9 cellular contexts compared by ENCODE assay signal in genomic region chr14:73613046-73613383, GRCh38. TPM values are rescaled to one million over a fixed set of nuclear protein-coding genes. Genes with fewer than 3 reads are reported as not detected.
A peak's percentile ranks its signal among the peaks of the same experiment; 100 is the strongest.
DNase-seq lines count a peak whose midpoint lies in the region; ATAC-seq and TF ChIP-seq lines count a peak whose summit lies in the region.
"Had no signal": no experiment of that assay in that cellular context is flagged by ENCODE, and none has a peak within 500 bp of the region (broad histone marks: within the 10 kb centered on the region; RNA-seq: fewer than 3 reads in every experiment).

No MANE protein-coding gene starts in this region.

- H3K9me3 ChIP-seq in body of pancreas (no peaks in the 10 kb centered on the region), left lung (no peaks in the 10 kb centered on the region), thyroid gland (no peaks in the 10 kb centered on the region)

- H3K27ac ChIP-seq in body of pancreas (peak overlapping the region in 3 of 4 donors; percentile 72 to 82 (median 80)), left lung (peak overlapping the region in 1 of 2 donors; percentile 81), thyroid gland (peak overlapping the region in 2 of 3 donors; percentile 9 to 73)

- TF ChIP-seq POLR2A in body of pancreas (IDR thresholded peaks at IDR 0.05) (no peak), thyroid gland (IDR thresholded peaks at IDR 0.05) (no peak)

- H3K27me3 ChIP-seq in body of pancreas (no peaks in the 10 kb centered on the region), left lung (peaks cover 0 to 22% of the 10 kb centered on the region in 2 donors), thyroid gland (no peaks in the 10 kb centered on the region)

- intact Hi-C loops in body of pancreas (cut with DNase I) (no loop called here), left lung (cut with DNase I) (no loop called here), thyroid gland (cut with DNase I) (no loop called here)

- H3K36me3 ChIP-seq in body of pancreas (replicated peaks in 1 of 2; ENCODE audit: insufficient read depth in 1 of 2, low read depth in 2 of 2) (no peaks in the 10 kb centered on the region), left lung (no peaks in the 10 kb centered on the region), thyroid gland (no peaks in the 10 kb centered on the region)

- in situ Hi-C loops in G401 (cut with HindIII; ENCODE audit: low sequenced_read_pairs), result no loop called here

- 1% methylated on average over 7 to 13 of the region's 13 CpGs for WGBS in body of pancreas, 2 donors
- WGBS in thyroid gland, 2 donors, result 6 to 8% methylated on average over 6 to 13 of the region's 13 CpGs

- H3K4me3 ChIP-seq in body of pancreas (peak overlapping the region; percentile 43 to 64), left lung (peak overlapping the region; percentile 59 to 62), thyroid gland (replicated peaks in 1 of 3) (peak overlapping the region; percentile 5 to 51 (median 43))

- peak; percentile 41 for ATAC-seq in body of pancreas
- peak; percentile 34 for ATAC-seq in left lung
- ATAC-seq in HG02884 (IDR thresholded peaks at IDR 0.05; ENCODE audit: unreplicated experiment), result no peak
- ATAC-seq in GM21619 (IDR thresholded peaks at IDR 0.05; ENCODE audit: unreplicated experiment), result no peak
- no peak for ATAC-seq in HG03469 (IDR thresholded peaks at IDR 0.05; ENCODE audit: unreplicated experiment)

- no peak for TF ChIP-seq CTCF in body of pancreas (IDR thresholded peaks at IDR 0.05)
- no peak for TF ChIP-seq CTCF in left lung (IDR thresholded peaks at IDR 0.05)
- TF ChIP-seq CTCF in thyroid gland (IDR thresholded peaks at IDR 0.05), result no peak

- peaks cover 8% of the 10 kb centered on the region for H3K4me1 ChIP-seq in body of pancreas
- peaks cover 0 to 9% of the 10 kb centered on the region in 2 donors for H3K4me1 ChIP-seq in left lung
- H3K4me1 ChIP-seq in thyroid gland, result peaks cover 0 to 3% of the 10 kb centered on the region in 2 donors

- DNase-seq in G401 (ENCODE audit: low spot score), result peak; percentile 38
- peak; percentile 30 for DNase-seq in HuH-7 (ENCODE audit: low spot score)
- no peak for DNase-seq in body of pancreas
- no peak for DNase-seq in left lung
- no peak for DNase-seq in thyroid gland

RNA-seq across cellular contexts. Expression of gene ACOT6, which starts 0.7 kb away (rescaled TPM):
- total RNA-seq in G401 (2014; rRNA removed; shearing (Covaris generic)), result not detected in 2 replicates
- total RNA-seq in body of pancreas (not detected), left lung (not detected), thyroid gland (not detected)
- total RNA-seq: renal cortical epithelial cell had no signal

RNA-seq across cellular contexts. Expression of gene ACOT4, which starts 21.3 kb away (rescaled TPM):
- total RNA-seq in G401 (2014; rRNA removed; shearing (Covaris generic)), result not detected in 2 replicates
- total RNA-seq in body of pancreas (1 to 10 TPM; 3.1 to 4.0 TPM), left lung (1 to 10 TPM; 2.7 to 4.8 TPM), thyroid gland (1 to 10 TPM; 1.1 to 2.9 (median 1.4) TPM)

RNA-seq across cellular contexts. Expression of gene DNAL1, which starts 31.8 kb away (rescaled TPM):
- total RNA-seq in G401 (2014; rRNA removed; shearing (Covaris generic)), result 18.8 and 32.8 TPM in 2 replicates
- total RNA-seq in body of pancreas (1 to 10 TPM; 2.6 to 7.3 TPM), left lung (10 to 100 TPM; 14.8 to 15.0 TPM), thyroid gland (10 to 100 TPM; 16.7 to 47.8 (median 23.9) TPM)

RNA-seq across cellular contexts. Expression of gene ACOT2, which starts 44.0 kb away (rescaled TPM):
- total RNA-seq in G401 (2014; rRNA removed; shearing (Covaris generic)), result 117 and 124 TPM in 2 replicates
- 10 to 100 TPM; 28.0 to 81.7 TPM for total RNA-seq in body of pancreas
- total RNA-seq in left lung, result 10 to 100 TPM; 32.5 to 44.5 TPM
- 10 to 100 TPM in 3 of 4 donors, 1 to 10 TPM in 1; 8.0 to 69.3 (median 47.4) TPM for total RNA-seq in thyroid gland

RNA-seq across cellular contexts. Expression of gene HEATR4, which starts 54.3 kb away (rescaled TPM):
- not detected in 2 replicates for total RNA-seq in G401 (2014; rRNA removed; shearing (Covaris generic))
- under 1 TPM in 1 of 2 donors, not detected in 1; under 0.01 TPM for total RNA-seq in body of pancreas
- total RNA-seq in left lung, result under 1 TPM; 0.41 to 0.63 TPM
- 1 to 10 TPM in 1 of 4 donors, under 1 TPM in 3; 0.27 to 1.5 (median 0.60) TPM for total RNA-seq in thyroid gland

Comparison
In these comparisons a context has a peak if more than half of its experiments do, and no peak if none do; other contexts are left out.
1. DNase-seq: peak in G401 (single experiment) and HuH-7 (single experiment); none in body of pancreas (0 of 4), left lung (0 of 2) and thyroid gland (0 of 2).
2. ATAC-seq: peak in body of pancreas (single experiment) and left lung (single experiment); none in HG02884 (single experiment), GM21619 (single experiment) and HG03469 (single experiment).
3. Peak in every context shown above with its lines, with median percentiles within 50 percentile points of each other: H3K4me3 ChIP-seq.